8 cellular contexts compared by ENCODE assay signal in genomic region chrX:64975989-64976672, GRCh38.
DNase-seq lines count a peak whose midpoint lies in the region; ATAC-seq lines count a peak whose summit lies in the region.

ZC4H2 (minus strand) TSS chrX:64976450; CDS start chrX:64976377, 73 bp downstream.

- peak within 1 kb of the TSS; percentile 29 for H2AFZ ChIP-seq in neuron (ENCODE audit: low read depth, low read length)

- DNase-seq in AG08396 (ENCODE audit: low spot score), result peak; percentile 83
- peak; percentile 38 for DNase-seq in GM19240 (ENCODE audit: insufficient read length, low spot score)
- DNase-seq in SHP77 (lab: John Stamatoyannopoulos, UW), result peak; percentile 68 to 72
- peak; percentile 32 for DNase-seq in activated gamma-delta T cell treated with anti-CD3 and anti-CD28 coated beads, Interleukin-2, amount 50 U/mL, for 16 hours (ENCODE audit: low read depth)
- peak; percentile 57 for DNase-seq in foreskin melanocyte
- DNase-seq in superior temporal gyrus (ENCODE audit: extremely low spot score), result peak; percentile 86

- H3K27me3 ChIP-seq in neuron (ENCODE audit: insufficient read depth, low read length), result no peaks in the 10 kb centered on the region

- no peaks in the 10 kb centered on the region for H3K36me3 ChIP-seq in neuron (ENCODE audit: insufficient read depth, low read length)

- no peaks in the 10 kb centered on the region for H3K9me3 ChIP-seq in neuron (ENCODE audit: low read length)

- peak within 1 kb of the TSS; percentile 76 for H3K4me3 ChIP-seq in neuron (ENCODE audit: low read length)

- peak; percentile 100 for ATAC-seq in HG03442 (IDR thresholded peaks at IDR 0.05; ENCODE audit: unreplicated experiment)

- peaks cover 6% of the 10 kb centered on the region for H3K4me1 ChIP-seq in neuron (ENCODE audit: insufficient read depth, low read length)

Comparison
In these comparisons a context has a peak if more than half of its experiments do, and no peak if none do; other contexts are left out.
1. Peak in every context shown above with its lines: DNase-seq, ATAC-seq and H3K4me3 ChIP-seq.
2. DNase-seq: peak in every context shown above with its lines; median percentile 86 in superior temporal gyrus; 83 in AG08396; 70 in SHP77; 57 in foreskin melanocyte; 38 in GM19240; 32 in activated gamma-delta T cell treated with anti-CD3 and anti-CD28 coated beads, Interleukin-2, amount 50 U/mL, for 16 hours.